ENCODE assay signal across 24 cellular contexts in genomic region chr21:16322423-16322822, GRCh38.
A peak's percentile ranks its signal among the peaks of the same experiment; 100 is the strongest.
DNase-seq lines count a peak whose midpoint lies in the region; ATAC-seq and TF ChIP-seq lines count a peak whose summit lies in the region.
"Had no signal": no experiment of that assay in that cellular context is flagged by ENCODE, and none has a peak within 500 bp of the region (broad histone marks: within the 10 kb centered on the region; RNA-seq: fewer than 3 reads in every experiment).

No MANE protein-coding gene starts in this region.

- peaks cover 5% of the 10 kb centered on the region for H3K4me1 ChIP-seq in left ventricle myocardium inferior
- H3K4me1 ChIP-seq: BLaER1, Caco-2 had no signal

- peak overlapping the region; percentile 36 to 54 (median 44) for H3K27ac Mint-ChIP-seq in nephron
- no peak overlapping the region for H3K27ac Mint-ChIP-seq in activated naive CD4-positive, alpha-beta T cell treated with anti-CD3 and anti-CD28 coated beads for 36 hours
- H3K27ac Mint-ChIP-seq in activated T-cell treated with anti-CD3 and anti-CD28 coated beads, Interleukin-2, amount 50 U/mL, for 24 hours: no peak overlapping the region
- H3K27ac Mint-ChIP-seq: CD4-positive, alpha-beta memory T cell; GM23338 had no signal

- H3K4me3 Mint-ChIP-seq in nephron: no peak overlapping the region
- no peak overlapping the region for H3K4me3 Mint-ChIP-seq in activated naive CD4-positive, alpha-beta T cell treated with anti-CD3 and anti-CD28 coated beads for 36 hours
- H3K4me3 Mint-ChIP-seq in activated T-cell treated with anti-CD3 and anti-CD28 coated beads, Interleukin-2, amount 50 U/mL, for 24 hours: no peak overlapping the region
- H3K4me3 Mint-ChIP-seq: CD4-positive, alpha-beta memory T cell; GM23338 had no signal

- intact Hi-C loops in Right ventricle myocardium superior (cut with DNase I) (no loop called here), cardiac septum (cut with DNase I) (no loop called here), left ventricle myocardium inferior (cut with micrococcal nuclease) (loop anchor here (10.0 kb wide), 1 partner anchor 128 kb away; no protein-coding TSS in a partner anchor)
- intact Hi-C loops in activated naive CD4-positive, alpha-beta T cell treated with anti-CD3 and anti-CD28 coated beads for 36 hours (cut with micrococcal nuclease): no loop called here

- DNase-seq in Right ventricle myocardium superior: no peak
- no peak for DNase-seq in cardiac septum (ENCODE audit: low spot score)
- DNase-seq in left ventricle myocardium inferior: no peak
- no peak for DNase-seq in stimulated activated CD4-positive, alpha-beta T cell treated with anti-CD3 and anti-CD28 coated beads, Interleukin-2, amount 100 ng/mL, for 24 hours
- no peak for DNase-seq in activated naive CD4-positive, alpha-beta T cell treated with anti-CD3 and anti-CD28 coated beads for 36 hours
- no peak for DNase-seq in activated T-cell treated with anti-CD3 and anti-CD28 coated beads, Interleukin-2, amount 50 U/mL, for 24 hours
- DNase-seq: ACHN; Caco-2; CD4-positive, alpha-beta memory T cell; DMS 273 treated with DMSO at 0.1 percent for 48 hours; DMS79 treated with DMSO at 0.1 percent for 48 hours; HCEC 1CT; KG1; NCI-H1105 treated with DMSO at 0.1 percent for 48 hours; NCI-H1694; NCI-H2081; NCI-H446 treated with DMSO at 0.1 percent for 48 hours; NCI-H526 treated with DMSO at 0.1 percent for 48 hours; OCI-M1 had no signal

- peaks cover 8% of the 10 kb centered on the region for H3K36me3 Mint-ChIP-seq in nephron (ENCODE audit: low read depth)
- H3K36me3 Mint-ChIP-seq in activated naive CD4-positive, alpha-beta T cell treated with anti-CD3 and anti-CD28 coated beads for 36 hours (ENCODE audit: low read depth): no peaks in the 10 kb centered on the region
- H3K36me3 Mint-ChIP-seq in activated T-cell treated with anti-CD3 and anti-CD28 coated beads, Interleukin-2, amount 50 U/mL, for 24 hours (ENCODE audit: low read depth): no peaks in the 10 kb centered on the region
- H3K36me3 Mint-ChIP-seq: CD4-positive, alpha-beta memory T cell had no signal

- no peaks in the 10 kb centered on the region for H3K9me3 ChIP-seq in left ventricle myocardium inferior (replicated peaks)
- H3K9me3 ChIP-seq: BLaER1, Caco-2 had no signal

- H3K4me3 ChIP-seq in left ventricle myocardium inferior: peak overlapping the region; percentile 13
- H3K4me3 ChIP-seq: BLaER1, GM23338 had no signal

- H3K9me3 Mint-ChIP-seq in nephron: no peaks in the 10 kb centered on the region
- no peaks in the 10 kb centered on the region for H3K9me3 Mint-ChIP-seq in activated naive CD4-positive, alpha-beta T cell treated with anti-CD3 and anti-CD28 coated beads for 36 hours
- H3K9me3 Mint-ChIP-seq in activated T-cell treated with anti-CD3 and anti-CD28 coated beads, Interleukin-2, amount 50 U/mL, for 24 hours: no peaks in the 10 kb centered on the region
- H3K9me3 Mint-ChIP-seq: CD4-positive, alpha-beta memory T cell; GM23338 had no signal

- no peaks in the 10 kb centered on the region for H3K27me3 ChIP-seq in left ventricle myocardium inferior (ENCODE audit: low read depth)
- H3K27me3 ChIP-seq: BLaER1 had no signal

- H3K27ac ChIP-seq in left ventricle myocardium inferior (replicated peaks): peak overlapping the region; percentile 4
- H3K27ac ChIP-seq: 22Rv1, BLaER1 had no signal

- ATAC-seq in Right ventricle myocardium superior (ENCODE audit: poor library complexity): peak; percentile 49
- ATAC-seq in HG02642 (IDR thresholded peaks at IDR 0.05; ENCODE audit: poor library complexity, unreplicated experiment): no peak
- ATAC-seq: GM23338 had no signal

- H3K4me1 Mint-ChIP-seq in nephron: peaks cover 24% of the 10 kb centered on the region
- H3K4me1 Mint-ChIP-seq in activated naive CD4-positive, alpha-beta T cell treated with anti-CD3 and anti-CD28 coated beads for 36 hours (ENCODE audit: low read depth): no peaks in the 10 kb centered on the region
- H3K4me1 Mint-ChIP-seq in activated T-cell treated with anti-CD3 and anti-CD28 coated beads, Interleukin-2, amount 50 U/mL, for 24 hours (ENCODE audit: low read depth): no peaks in the 10 kb centered on the region

- CTCF ChIA-PET in activated naive CD4-positive, alpha-beta T cell treated with anti-CD3 and anti-CD28 coated beads for 36 hours (lab: Charles Lee): interaction anchor here (0.7 kb wide), 1 partner anchor 304 kb away, joined by 3 read pairs; no protein-coding TSS in a partner anchor

- no peaks in the 10 kb centered on the region for H3K27me3 Mint-ChIP-seq in nephron (ENCODE audit: low read depth)
- H3K27me3 Mint-ChIP-seq in activated naive CD4-positive, alpha-beta T cell treated with anti-CD3 and anti-CD28 coated beads for 36 hours (ENCODE audit: low read depth): peaks cover 5% of the 10 kb centered on the region
- H3K27me3 Mint-ChIP-seq in activated T-cell treated with anti-CD3 and anti-CD28 coated beads, Interleukin-2, amount 50 U/mL, for 24 hours: peaks cover 4% of the 10 kb centered on the region
- H3K27me3 Mint-ChIP-seq: CD4-positive, alpha-beta memory T cell had no signal

- no peaks in the 10 kb centered on the region for H3K36me3 ChIP-seq in left ventricle myocardium inferior
- H3K36me3 ChIP-seq: BLaER1 had no signal

- TF ChIP-seq CTCF in left ventricle myocardium inferior (IDR thresholded peaks at IDR 0.05; ENCODE audit: borderline replicate concordance) (no peak), nephron (IDR thresholded peaks at IDR 0.05; ENCODE audit: unreplicated experiment in 3 of 3) (no peak)

Comparison
In these comparisons a context has a peak if more than half of its experiments do, and no peak if none do; other contexts are left out.
1. H3K27ac Mint-ChIP-seq: peak in nephron (3 of 3); none in activated naive CD4-positive, alpha-beta T cell treated with anti-CD3 and anti-CD28 coated beads for 36 hours (single experiment) and activated T-cell treated with anti-CD3 and anti-CD28 coated beads, Interleukin-2, amount 50 U/mL, for 24 hours (single experiment).